Comparison of ENCODE assay signal across 8 cellular contexts in the genomic region with DNA sequence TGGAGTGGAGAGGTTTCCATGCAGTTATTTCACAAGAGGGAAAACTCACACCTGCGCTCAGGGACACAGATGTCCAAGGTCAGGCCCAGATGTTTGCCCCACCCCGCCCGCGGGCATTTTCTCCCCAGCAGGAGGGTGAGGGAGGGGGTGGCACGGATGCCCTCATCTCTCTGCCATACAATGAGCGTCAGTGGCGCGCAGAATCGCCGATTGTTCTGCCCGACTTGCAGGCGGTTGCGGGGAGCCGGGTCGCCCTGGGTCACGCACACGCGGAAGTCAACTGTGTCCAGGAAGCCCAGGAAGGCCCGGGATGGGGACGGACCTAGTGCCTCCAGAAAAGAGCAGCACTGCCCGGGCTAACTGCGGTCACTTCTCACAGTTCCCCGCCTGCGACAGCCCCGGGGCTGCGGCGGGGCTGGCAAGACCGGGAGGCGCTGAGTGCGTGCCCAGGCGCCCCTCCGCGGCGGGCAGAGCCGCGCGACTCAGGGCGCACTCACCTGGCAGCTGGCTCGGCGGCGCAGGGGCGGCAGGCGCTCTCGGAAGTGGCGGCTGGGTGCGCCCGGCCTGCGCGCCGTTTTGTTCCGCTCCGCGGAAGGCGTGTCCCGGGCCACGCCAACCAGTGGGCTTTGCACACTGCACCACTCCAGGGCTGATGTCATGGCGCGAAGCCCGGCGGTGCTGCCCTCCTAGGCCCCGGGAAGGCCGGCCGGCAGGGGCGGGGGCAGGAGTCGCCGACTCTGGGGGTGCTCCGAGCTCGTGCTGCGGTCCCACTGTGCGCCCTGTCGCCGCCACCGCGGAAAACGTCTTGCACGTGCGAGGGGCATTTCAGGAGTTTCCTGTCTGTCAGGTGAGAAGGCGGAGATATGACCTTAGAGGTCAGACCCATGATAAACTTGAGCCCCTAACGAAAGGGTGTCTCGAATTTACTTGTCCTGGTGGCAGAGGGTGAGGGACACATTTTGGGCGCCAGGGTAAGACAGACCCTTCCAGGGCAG. TPM values are rescaled to one million over a fixed set of nuclear protein-coding genes. Genes with fewer than 3 reads are reported as not detected.
DNase-seq lines count a peak whose midpoint lies in the region; ATAC-seq and TF ChIP-seq lines count a peak whose summit lies in the region.

A gene (minus strand): TSS at position 551 of the 995 bp plus-strand sequence. CDS start 10,820 bp downstream, outside the sequence.

- peak within 1 kb of the TSS; percentile 93 for H3K27ac ChIP-seq in temporal lobe (ENCODE audit: low read depth, low read length)

- no peak for TF ChIP-seq CTCF in omental fat pad (IDR thresholded peaks at IDR 0.05)

- peak; percentile 86 for DNase-seq in DMS53 treated with DMSO at 0.1 percent for 48 hours (lab: John Stamatoyannopoulos, UW; ENCODE audit: unreplicated experiment)
- peak; percentile 42 for DNase-seq in KG1 (lab: John Stamatoyannopoulos, UW)
- DNase-seq in SHP77 treated with DMSO at 0.1 percent for 48 hours (lab: John Stamatoyannopoulos, UW): peak; percentile 30
- DNase-seq in activated gamma-delta T cell treated with anti-CD3 and anti-CD28 coated beads, Interleukin-2, amount 50 U/mL, for 16 hours (ENCODE audit: low read depth): peak; percentile 65
- DNase-seq in germinal center (ENCODE audit: low spot score): peak; percentile 92
- no peak for DNase-seq in omental fat pad (ENCODE audit: low spot score)

- ATAC-seq in GM21576 (IDR thresholded peaks at IDR 0.05; ENCODE audit: unreplicated experiment): peak; percentile 78
- ATAC-seq in omental fat pad (ENCODE audit: low FRiP score): peak; percentile 90

RNA-seq across cellular contexts. Expression of the gene that starts here (rescaled TPM):
- total RNA-seq in omental fat pad: 100 to 1,000 TPM; 258 to 670 (median 416) TPM
- total RNA-seq in temporal lobe: 23.1 TPM

Comparison
In these comparisons a context has a peak if more than half of its experiments do, and no peak if none do; other contexts are left out.
1. RNA of the gene that starts here (total RNA-seq): 258 to 670 TPM in omental fat pad; 23.1 TPM in temporal lobe (single experiment); every median in the first group is over 10 times any median in the second.